Comparison of ENCODE assay signal across 24 cellular contexts in genomic region chr21:42200906-42201614, GRCh38. TPM values are rescaled to one million over a fixed set of nuclear protein-coding genes. Genes with fewer than 3 reads are reported as not detected.
DNase-seq lines count a peak whose midpoint lies in the region; ATAC-seq and TF ChIP-seq lines count a peak whose summit lies in the region.
"Had no signal": no experiment of that assay in that cellular context is flagged by ENCODE, and none has a peak within 500 bp of the region (broad histone marks: within the 10 kb centered on the region; RNA-seq: fewer than 3 reads in every experiment).

No MANE protein-coding gene starts in this region.

- H3K18ac ChIP-seq in mesendoderm (ENCODE audit: low read length): no peak overlapping the region

- H3K79me1 ChIP-seq in mesendoderm (ENCODE audit: low read length): no peaks in the 10 kb centered on the region

- H2BK120ac ChIP-seq in mesendoderm (ENCODE audit: low read depth, low read length): no peak overlapping the region

- no peak overlapping the region for H2BK15ac ChIP-seq in mesendoderm (replicated peaks; ENCODE audit: low read depth)

- H3F3A ChIP-seq in neural cell (ENCODE audit: insufficient read depth, low read length, poor library complexity, severe bottlenecking): no peaks in the 10 kb centered on the region

- no CpG with 5 or more reads among the region's 14 CpGs for WGBS in mesendoderm (ENCODE audit: extremely low coverage, insufficient coverage, low lambda C conversion rate)

- no peak overlapping the region for H4K5ac ChIP-seq in mesendoderm (ENCODE audit: low read length)

- DNase-seq in activated CD8-positive, alpha-beta T cell treated with anti-CD3 and anti-CD28 coated beads, Interleukin-2, amount 10 ng/mL, durations not matched to agents 7 days and 5 days: peak; percentile 19
- no peak for DNase-seq in activated CD8-positive, alpha-beta T cell treated with anti-CD3 and anti-CD28 coated beads for 36 hours
- DNase-seq in activated naive CD8-positive, alpha-beta T cell treated with anti-CD3 and anti-CD28 coated beads, Interleukin-2, amount 50 U/mL, for 24 hours: no peak
- no peak for DNase-seq in NCI-H446 treated with DMSO at 0.1 percent for 48 hours (lab: John Stamatoyannopoulos, UW)
- DNase-seq in mesendoderm: no peak
- DNase-seq: amygdala; cerebellar nuclear complex; DMS79; KBM-7; left cardiac atrium; NCI-H2081 treated with DMSO at 0.1 percent for 48 hours; NCI-H69; PC-3; psoas muscle; stimulated activated CD4-positive, alpha-beta T cell treated with anti-CD3 and anti-CD28 coated beads, Interleukin-2, amount 100 ng/mL, for 48 hours; upper lobe of right lung had no signal

- no peaks in the 10 kb centered on the region for H3K9me3 Mint-ChIP-seq in activated CD8-positive, alpha-beta T cell treated with anti-CD3 and anti-CD28 coated beads, Interleukin-2, amount 10 ng/mL, durations not matched to agents 7 days and 5 days (ENCODE audit: insufficient read depth)
- H3K9me3 Mint-ChIP-seq in activated CD8-positive, alpha-beta T cell treated with anti-CD3 and anti-CD28 coated beads for 36 hours: no peaks in the 10 kb centered on the region
- no peaks in the 10 kb centered on the region for H3K9me3 Mint-ChIP-seq in activated naive CD8-positive, alpha-beta T cell treated with anti-CD3 and anti-CD28 coated beads, Interleukin-2, amount 50 U/mL, for 24 hours
- H3K9me3 Mint-ChIP-seq: activated T-helper 2 cell treated with anti-CD3 and anti-CD28 coated beads, Interferon-gamma antibody, Interleukin-2, Interleukin-4, amounts not matched to agents 10 μg/mL and 5 μg/mL and 100 μg/mL, durations not matched to agents 14 hours and 24 hours and 36 hours had no signal

- H3K4me3 ChIP-seq in neural cell (ENCODE audit: low read length) (no peak overlapping the region), mesendoderm (ENCODE audit: low read length) (no peak overlapping the region)
- H3K4me3 ChIP-seq: esophagus muscularis mucosa, psoas muscle, skin epidermis, upper lobe of right lung had no signal

- peak; percentile 28 for TF ChIP-seq EP300 in neural cell (conservative IDR thresholded peaks at IDR 0.05; ENCODE audit: poor library complexity, severe bottlenecking)

- H3K56ac ChIP-seq in mesendoderm (ENCODE audit: low read length): no peak overlapping the region

- no peak overlapping the region for H2BK5ac ChIP-seq in mesendoderm (ENCODE audit: low read length)

- no peak overlapping the region for H2AK5ac ChIP-seq in mesendoderm (ENCODE audit: low read length)

- CTCF ChIA-PET in activated CD8-positive, alpha-beta T cell treated with anti-CD3 and anti-CD28 coated beads, Interleukin-2, amount 10 ng/mL, durations not matched to agents 7 days and 5 days (lab: Charles Lee): interaction anchor here (0.6 to 1.7 kb wide), 12 partner anchors 12 to 93 kb away, joined by 3 to 7 read pairs (median 4); no protein-coding TSS in a partner anchor
- CTCF ChIA-PET in activated CD8-positive, alpha-beta T cell treated with anti-CD3 and anti-CD28 coated beads for 36 hours (lab: Charles Lee): interaction anchor here (0.6 to 2.2 kb wide), 9 partner anchors 8 to 191 kb away, joined by 3 to 11 read pairs (median 3); no protein-coding TSS in a partner anchor

- H3K9me3 ChIP-seq in KOPT-K1 (ENCODE audit: insufficient read depth, low read length, poor library complexity, severe bottlenecking) (no peaks in the 10 kb centered on the region), neural cell (ENCODE audit: low read length) (no peaks in the 10 kb centered on the region)
- H3K9me3 ChIP-seq: psoas muscle, upper lobe of right lung had no signal

- H3K27me3 ChIP-seq in neural cell (ENCODE audit: insufficient read depth, low read depth, low read length) (no peaks in the 10 kb centered on the region), mesendoderm (ENCODE audit: insufficient read depth, low read length, poor library complexity) (no peaks in the 10 kb centered on the region)
- H3K27me3 ChIP-seq: esophagus muscularis mucosa, upper lobe of right lung had no signal

- H3K36me3 Mint-ChIP-seq in activated CD8-positive, alpha-beta T cell treated with anti-CD3 and anti-CD28 coated beads, Interleukin-2, amount 10 ng/mL, durations not matched to agents 7 days and 5 days (ENCODE audit: low read depth): no peaks in the 10 kb centered on the region
- H3K36me3 Mint-ChIP-seq in activated CD8-positive, alpha-beta T cell treated with anti-CD3 and anti-CD28 coated beads for 36 hours (ENCODE audit: low read depth): no peaks in the 10 kb centered on the region
- no peaks in the 10 kb centered on the region for H3K36me3 Mint-ChIP-seq in activated naive CD8-positive, alpha-beta T cell treated with anti-CD3 and anti-CD28 coated beads, Interleukin-2, amount 50 U/mL, for 24 hours (ENCODE audit: low read depth)

- no peaks in the 10 kb centered on the region for H4K20me1 ChIP-seq in neural cell (ENCODE audit: insufficient read depth)

- no peak for ATAC-seq in activated CD8-positive, alpha-beta T cell treated with anti-CD3 and anti-CD28 coated beads, Interleukin-2, amount 10 ng/mL, durations not matched to agents 7 days and 5 days
- ATAC-seq in activated CD8-positive, alpha-beta T cell treated with anti-CD3 and anti-CD28 coated beads for 36 hours: no peak
- ATAC-seq in activated naive CD8-positive, alpha-beta T cell treated with anti-CD3 and anti-CD28 coated beads, Interleukin-2, amount 50 U/mL, for 24 hours: no peak
- no peak for ATAC-seq in HG02981 (IDR thresholded peaks at IDR 0.05; ENCODE audit: unreplicated experiment)
- ATAC-seq: left cardiac atrium, PC-3, psoas muscle had no signal

- H3K79me2 ChIP-seq in neural cell (replicated peaks; ENCODE audit: insufficient read depth, low read length): no peaks in the 10 kb centered on the region
- no peaks in the 10 kb centered on the region for H3K79me2 ChIP-seq in mesendoderm (ENCODE audit: control insufficient read depth, insufficient read depth, low read length)

- H3K9ac ChIP-seq in neural cell (ENCODE audit: low read length) (no peak overlapping the region), mesendoderm (ENCODE audit: low read length) (no peak overlapping the region)

- no peak overlapping the region for H3K27ac Mint-ChIP-seq in activated CD8-positive, alpha-beta T cell treated with anti-CD3 and anti-CD28 coated beads, Interleukin-2, amount 10 ng/mL, durations not matched to agents 7 days and 5 days
- no peak overlapping the region for H3K27ac Mint-ChIP-seq in activated CD8-positive, alpha-beta T cell treated with anti-CD3 and anti-CD28 coated beads for 36 hours
- H3K27ac Mint-ChIP-seq in activated naive CD8-positive, alpha-beta T cell treated with anti-CD3 and anti-CD28 coated beads, Interleukin-2, amount 50 U/mL, for 24 hours: peak overlapping the region; percentile 33
- H3K27ac Mint-ChIP-seq: activated T-helper 2 cell treated with anti-CD3 and anti-CD28 coated beads, Interferon-gamma antibody, Interleukin-2, Interleukin-4, amounts not matched to agents 10 μg/mL and 5 μg/mL and 100 μg/mL, durations not matched to agents 14 hours and 24 hours and 36 hours; mesothelial cell of epicardium had no signal

- no peaks in the 10 kb centered on the region for H3K4me1 ChIP-seq in mesendoderm (ENCODE audit: control insufficient read depth, low read depth, low read length)
- H3K4me1 ChIP-seq: psoas muscle had no signal

- H3K36me3 ChIP-seq in KOPT-K1 (ENCODE audit: insufficient read depth, low read length): no peaks in the 10 kb centered on the region
- H3K36me3 ChIP-seq in neural cell (ENCODE audit: insufficient read depth, low read length): no peaks in the 10 kb centered on the region
- H3K36me3 ChIP-seq in mesendoderm (ENCODE audit: control insufficient read depth, insufficient read depth, low read length): no peaks in the 10 kb centered on the region
- H3K36me3 ChIP-seq: esophagus muscularis mucosa, upper lobe of right lung had no signal

- no peak overlapping the region for H2AFZ ChIP-seq in neural cell (ENCODE audit: low read depth, low read length)

- H3K4ac ChIP-seq in mesendoderm (ENCODE audit: low read depth, low read length): no peak overlapping the region

- no peak overlapping the region for H4K8ac ChIP-seq in mesendoderm (ENCODE audit: low read depth, low read length)

- peaks cover 5% of the 10 kb centered on the region for H3K27me3 Mint-ChIP-seq in activated CD8-positive, alpha-beta T cell treated with anti-CD3 and anti-CD28 coated beads, Interleukin-2, amount 10 ng/mL, durations not matched to agents 7 days and 5 days (ENCODE audit: low read depth)
- H3K27me3 Mint-ChIP-seq in activated CD8-positive, alpha-beta T cell treated with anti-CD3 and anti-CD28 coated beads for 36 hours: no peaks in the 10 kb centered on the region
- no peaks in the 10 kb centered on the region for H3K27me3 Mint-ChIP-seq in activated naive CD8-positive, alpha-beta T cell treated with anti-CD3 and anti-CD28 coated beads, Interleukin-2, amount 50 U/mL, for 24 hours

- H3K27ac ChIP-seq in KOPT-K1 (ENCODE audit: low read depth, low read length, poor library complexity, severe bottlenecking): peak overlapping the region; percentile 38
- H3K27ac ChIP-seq in neural cell (ENCODE audit: low read length): no peak overlapping the region
- H3K27ac ChIP-seq in mesendoderm (ENCODE audit: low read depth, low read length): no peak overlapping the region
- H3K27ac ChIP-seq: C4-2B, esophagus muscularis mucosa, psoas muscle had no signal

- intact Hi-C loops in activated CD8-positive, alpha-beta T cell treated with anti-CD3 and anti-CD28 coated beads for 36 hours (cut with micrococcal nuclease): no loop called here

- H3K4me3 Mint-ChIP-seq in activated CD8-positive, alpha-beta T cell treated with anti-CD3 and anti-CD28 coated beads, Interleukin-2, amount 10 ng/mL, durations not matched to agents 7 days and 5 days: no peak overlapping the region
- H3K4me3 Mint-ChIP-seq in activated CD8-positive, alpha-beta T cell treated with anti-CD3 and anti-CD28 coated beads for 36 hours: no peak overlapping the region
- no peak overlapping the region for H3K4me3 Mint-ChIP-seq in activated naive CD8-positive, alpha-beta T cell treated with anti-CD3 and anti-CD28 coated beads, Interleukin-2, amount 50 U/mL, for 24 hours
- H3K4me3 Mint-ChIP-seq: mesothelial cell of epicardium had no signal

- POLR2A ChIA-PET in activated CD8-positive, alpha-beta T cell treated with anti-CD3 and anti-CD28 coated beads, Interleukin-2, amount 10 ng/mL, durations not matched to agents 7 days and 5 days (lab: Charles Lee): interaction anchor here (1.3 to 1.4 kb wide), 3 partner anchors 13 to 36 kb away, joined by 3 to 6 read pairs (median 5); partner anchors contain the start of gene ABCG1
- POLR2A ChIA-PET in activated CD8-positive, alpha-beta T cell treated with anti-CD3 and anti-CD28 coated beads for 36 hours (lab: Charles Lee): interaction anchor here (0.8 to 1.3 kb wide), 6 partner anchors 8 to 33 kb away, joined by 3 to 7 read pairs (median 4); no protein-coding TSS in a partner anchor

- TF ChIP-seq CTCF in activated CD8-positive, alpha-beta T cell treated with anti-CD3 and anti-CD28 coated beads for 36 hours (IDR thresholded peaks at IDR 0.05): no peak
- TF ChIP-seq CTCF in neural cell (IDR thresholded peaks at IDR 0.05; ENCODE audit: poor library complexity, severe bottlenecking): peak; percentile 25

- TF ChIP-seq RAD21 in neural cell (conservative IDR thresholded peaks at IDR 0.05): peak; percentile 16

- H3K4me2 ChIP-seq in neural cell (ENCODE audit: low read length) (no peak overlapping the region), mesendoderm (ENCODE audit: low read length) (no peak overlapping the region)

- peaks cover 31% of the 10 kb centered on the region for H3K4me1 Mint-ChIP-seq in activated CD8-positive, alpha-beta T cell treated with anti-CD3 and anti-CD28 coated beads, Interleukin-2, amount 10 ng/mL, durations not matched to agents 7 days and 5 days (ENCODE audit: low read depth)
- H3K4me1 Mint-ChIP-seq in activated CD8-positive, alpha-beta T cell treated with anti-CD3 and anti-CD28 coated beads for 36 hours (ENCODE audit: low read depth): peaks cover 48% of the 10 kb centered on the region
- peaks cover 44% of the 10 kb centered on the region for H3K4me1 Mint-ChIP-seq in activated naive CD8-positive, alpha-beta T cell treated with anti-CD3 and anti-CD28 coated beads, Interleukin-2, amount 50 U/mL, for 24 hours
- H3K4me1 Mint-ChIP-seq: mesothelial cell of epicardium had no signal

- H3K23ac ChIP-seq in mesendoderm (ENCODE audit: low read length): no peak overlapping the region

- H3K9me2 ChIP-seq in neural cell (ENCODE audit: insufficient read depth, low read length): no peaks in the 10 kb centered on the region

RNA-seq across cellular contexts. Expression of gene ABCG1, which starts 17.9 kb away (rescaled TPM):
- total RNA-seq in activated CD8-positive, alpha-beta T cell treated with anti-CD3 and anti-CD28 coated beads, Interleukin-2, amount 10 ng/mL, durations not matched to agents 7 days and 5 days: 1 to 10 TPM; 6.7 to 8.0 TPM
- total RNA-seq in activated CD8-positive, alpha-beta T cell treated with anti-CD3 and anti-CD28 coated beads for 36 hours: 10 to 100 TPM; 12.1 to 12.7 TPM
- 14.2 and 17.1 TPM in 2 replicates for polyA plus RNA-seq in neural cell
- polyA minus RNA-seq in neural cell: 33.4 and 38.4 TPM in 2 replicates
- polyA plus RNA-seq in mesendoderm (2013, experiment 1 of 2): 0.21 TPM
- polyA plus RNA-seq in mesendoderm (2013, experiment 2 of 2): 0.27 TPM
